In genomic region chr1:171424494-171424893, GRCh38 we compare ENCODE assay signal across 24 cellular contexts.
"Had no signal": no experiment of that assay in that cellular context is flagged by ENCODE, and none has a peak within 500 bp of the region (broad histone marks: within the 10 kb centered on the region; RNA-seq: fewer than 3 reads in every experiment).

No MANE protein-coding gene starts in this region.

- H3K4me3 ChIP-seq: dorsolateral prefrontal cortex, gastrocnemius medialis, ovary, right lobe of liver had no signal

- H3K27ac Mint-ChIP-seq: activated CD4-positive, alpha-beta memory T cell treated with anti-CD3 and anti-CD28 coated beads for 36 hours; activated CD4-positive, alpha-beta T cell treated with anti-CD3 and anti-CD28 coated beads for 36 hours; activated naive CD8-positive, alpha-beta T cell treated with anti-CD3 and anti-CD28 coated beads, Interleukin-2, amount 10 ng/mL, durations not matched to agents 7 days and 5 days; activated T-helper 17 cell treated with anti-CD3 and anti-CD28 coated beads, Interleukin-2, amount 50 U/mL, for 72 hours; immature natural killer cell; natural killer cell; type B pancreatic cell had no signal

- H3K36me3 ChIP-seq: gastrocnemius medialis, ovary, right lobe of liver had no signal

- H3K4me1 ChIP-seq: right lobe of liver had no signal

- H3K27ac ChIP-seq: dorsolateral prefrontal cortex, gastrocnemius medialis, ovary, right lobe of liver had no signal

- H3K36me3 Mint-ChIP-seq: activated CD4-positive, alpha-beta memory T cell treated with anti-CD3 and anti-CD28 coated beads for 36 hours; activated naive CD8-positive, alpha-beta T cell treated with anti-CD3 and anti-CD28 coated beads, Interleukin-2, amount 10 ng/mL, durations not matched to agents 7 days and 5 days; immature natural killer cell; natural killer cell; type B pancreatic cell had no signal

- H3K4me3 Mint-ChIP-seq: activated CD4-positive, alpha-beta memory T cell treated with anti-CD3 and anti-CD28 coated beads for 36 hours; activated CD4-positive, alpha-beta T cell treated with anti-CD3 and anti-CD28 coated beads for 36 hours; activated naive CD8-positive, alpha-beta T cell treated with anti-CD3 and anti-CD28 coated beads, Interleukin-2, amount 10 ng/mL, durations not matched to agents 7 days and 5 days; activated T-helper 17 cell treated with anti-CD3 and anti-CD28 coated beads, Interleukin-2, amount 50 U/mL, for 72 hours; immature natural killer cell; natural killer cell; stimulated activated naive CD8-positive, alpha-beta T cell treated with anti-CD3 and anti-CD28 coated beads, Interleukin-15, amount 100 ng/mL, for 72 hours; type B pancreatic cell had no signal

- H3K9me3 Mint-ChIP-seq: activated naive CD8-positive, alpha-beta T cell treated with anti-CD3 and anti-CD28 coated beads, Interleukin-2, amount 10 ng/mL, durations not matched to agents 7 days and 5 days; activated T-helper 17 cell treated with anti-CD3 and anti-CD28 coated beads, Interleukin-2, amount 50 U/mL, for 72 hours; immature natural killer cell; natural killer cell had no signal

- FAIRE-seq: colon, small intestine, TTC549 had no signal

- H3K27me3 ChIP-seq: dorsolateral prefrontal cortex, gastrocnemius medialis, ovary, right lobe of liver had no signal

- H3K4me1 Mint-ChIP-seq: immature natural killer cell, natural killer cell had no signal

- DNase-seq: activated CD4-positive, alpha-beta memory T cell treated with anti-CD3 and anti-CD28 coated beads for 36 hours; activated CD4-positive, alpha-beta T cell treated with anti-CD3 and anti-CD28 coated beads for 36 hours; activated naive CD4-positive, alpha-beta T cell treated with Interleukin-2 at 50 U/mL for 16 hours; activated naive CD8-positive, alpha-beta T cell treated with anti-CD3 and anti-CD28 coated beads, Interleukin-2, amount 10 ng/mL, durations not matched to agents 7 days and 5 days; activated T-cell treated with anti-CD3 and anti-CD28 coated beads for 4 hours; amygdala; caudate nucleus; dorsolateral prefrontal cortex; erythroblast; gastrocnemius medialis; head of caudate nucleus; immature natural killer cell; natural killer cell; ovary; right lobe of liver; small intestine; stimulated activated CD4-positive, alpha-beta T cell treated with anti-CD3 and anti-CD28 coated beads, Interleukin-4, amount 100 ng/mL, for 1 hour; stimulated activated naive CD8-positive, alpha-beta T cell treated with anti-CD3 and anti-CD28 coated beads, Interleukin-15, amount 100 ng/mL, for 72 hours; SW 1271; T-helper 2 cell had no signal

- H3K9me3 ChIP-seq: gastrocnemius medialis, right lobe of liver had no signal

- H3K27me3 Mint-ChIP-seq: activated CD4-positive, alpha-beta memory T cell treated with anti-CD3 and anti-CD28 coated beads for 36 hours; activated CD4-positive, alpha-beta T cell treated with anti-CD3 and anti-CD28 coated beads for 36 hours; activated T-helper 17 cell treated with anti-CD3 and anti-CD28 coated beads, Interleukin-2, amount 50 U/mL, for 72 hours; stimulated activated naive CD8-positive, alpha-beta T cell treated with anti-CD3 and anti-CD28 coated beads, Interleukin-15, amount 100 ng/mL, for 72 hours; type B pancreatic cell had no signal
